8 cellular contexts compared by ENCODE assay signal in genomic region chr3:35908366-35909232, GRCh38.
DNase-seq lines count a peak whose midpoint lies in the region; FAIRE-seq and TF ChIP-seq lines count a peak whose summit lies in the region.

No MANE protein-coding gene starts in this region.

- H3K4me3 ChIP-seq in breast epithelium (no peak overlapping the region), kidney (ENCODE audit: low read length in 2 of 2) (no peak overlapping the region)

- peak in 2 of 3 donors; percentile 36 for TF ChIP-seq CTCF in breast epithelium (IDR thresholded peaks at IDR 0.05)
- TF ChIP-seq CTCF in kidney (IDR thresholded peaks at IDR 0.05; ENCODE audit: borderline replicate concordance, extremely low read depth, insufficient read depth): peak; percentile 52

- H3K9me3 ChIP-seq in breast epithelium (no peaks in the 10 kb centered on the region), kidney (ENCODE audit: control insufficient read depth in 1 of 2, low read length in 2 of 2) (no peaks in the 10 kb centered on the region)

- DNase-seq in NK-92 treated with Interleukin-12 subunit alpha and Interleukin-12 subunit beta, amount 100 ng/mL, for 24 hours (lab: John Stamatoyannopoulos, UW): peak; percentile 0
- DNase-seq in NK-92 (lab: John Stamatoyannopoulos, UW; ENCODE audit: unreplicated experiment) (no peak), HCEC 1CT (peak; percentile 18), NAMALWA (ENCODE audit: low spot score) (peak; percentile 87), SW480 (ENCODE audit: low spot score) (peak; percentile 36), breast epithelium (ENCODE audit: low spot score in 2 of 2) (no peak), kidney (no peak)
- DNase-seq in stimulated activated CD4-positive, alpha-beta T cell treated with anti-CD3 and anti-CD28 coated beads, Interleukin-4, amount 100 ng/mL, for 1 hour: peak; percentile 28

- peak; percentile 84 for FAIRE-seq in kidney (lab: Jason Lieb, UNC)

- no peaks in the 10 kb centered on the region for H3K27me3 ChIP-seq in breast epithelium

- intact Hi-C loops in breast epithelium (cut with DNase I; ENCODE audit: low total_unique reads) (no loop called here), kidney (cut with DNase I) (no loop called here)

- H3K9ac ChIP-seq in kidney (ENCODE audit: low read length in 2 of 2): no peak overlapping the region

- H3K27ac ChIP-seq in breast epithelium (no peak overlapping the region), kidney (ENCODE audit: low read depth in 2 of 2, low read length in 2 of 2) (no peak overlapping the region)

- no peaks in the 10 kb centered on the region for H3K36me3 ChIP-seq in breast epithelium
- no peaks in the 10 kb centered on the region for H3K36me3 ChIP-seq in kidney (ENCODE audit: control insufficient read depth in 1 of 2, insufficient read depth in 2 of 2, low read length in 2 of 2)

- TF ChIP-seq POLR2A in breast epithelium (IDR thresholded peaks at IDR 0.05): no peak

- H3K4me1 ChIP-seq in breast epithelium: no peaks in the 10 kb centered on the region
- no peaks in the 10 kb centered on the region for H3K4me1 ChIP-seq in kidney (ENCODE audit: control insufficient read depth in 1 of 2, insufficient read depth in 1 of 2, low read depth in 1 of 2, low read length in 2 of 2)

Comparison
In these comparisons a context has a peak if more than half of its experiments do, and no peak if none do; other contexts are left out.
1. DNase-seq: peak in NK-92 treated with Interleukin-12 subunit alpha and Interleukin-12 subunit beta, amount 100 ng/mL, for 24 hours (single experiment), HCEC 1CT (single experiment), NAMALWA (single experiment), SW480 (single experiment) and stimulated activated CD4-positive, alpha-beta T cell treated with anti-CD3 and anti-CD28 coated beads, Interleukin-4, amount 100 ng/mL, for 1 hour (single experiment); none in NK-92 (single experiment), breast epithelium (0 of 2) and kidney (single experiment).